Comparison of ENCODE assay signal across 12 cellular contexts in the genomic region with DNA sequence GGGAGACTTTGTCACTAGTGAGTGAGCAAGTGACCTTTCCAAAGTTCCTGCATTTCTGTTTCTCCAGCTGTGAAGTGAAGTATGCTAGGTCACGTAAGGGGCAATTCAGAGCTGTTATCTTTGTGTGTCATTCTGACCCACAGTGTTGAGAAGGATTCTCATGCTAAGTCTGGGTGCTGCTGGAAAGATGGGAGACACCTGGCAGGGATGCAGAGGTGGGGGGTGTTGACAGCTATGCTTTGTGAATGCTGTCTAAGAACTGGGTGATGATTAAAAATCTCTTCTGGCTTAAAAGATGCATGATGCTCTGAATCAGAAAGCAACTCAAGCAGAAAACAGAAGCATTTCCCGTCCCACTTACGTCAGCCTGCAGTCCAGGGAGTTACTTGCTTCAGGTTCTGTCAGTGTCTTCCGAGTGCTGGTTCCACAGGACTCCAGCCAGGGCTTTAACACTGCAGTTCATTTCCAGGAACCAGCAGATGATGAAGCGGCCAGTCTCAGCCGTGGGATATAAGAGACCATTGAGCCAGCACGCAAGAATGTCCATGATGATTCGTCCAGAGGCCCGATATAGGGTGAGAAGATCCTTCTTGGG. TPM values are rescaled to one million over a fixed set of nuclear protein-coding genes. Genes with fewer than 3 reads are reported as not detected.
DNase-seq lines count a peak whose midpoint lies in the region; ATAC-seq and TF ChIP-seq lines count a peak whose summit lies in the region.
"Had no signal": no experiment of that assay in that cellular context is flagged by ENCODE, and none has a peak within 500 bp of the region (broad histone marks: within the 10 kb centered on the region; RNA-seq: fewer than 3 reads in every experiment).

No MANE protein-coding gene starts in this region.

- TF ChIP-seq CTCF in cardiac muscle cell (IDR thresholded peaks at IDR 0.05; ENCODE audit: low read depth, low read length) (no peak), RWPE2 (IDR thresholded peaks at IDR 0.05; ENCODE audit: poor library complexity, severe bottlenecking) (no peak), fibroblast of villous mesenchyme (IDR thresholded peaks at IDR 0.05; ENCODE audit: insufficient read depth, low read depth, low read length) (no peak), smooth muscle cell (IDR thresholded peaks at IDR 0.05; ENCODE audit: borderline replicate concordance, insufficient read depth, poor library complexity, severe bottlenecking) (no peak), lower lobe of right lung (IDR thresholded peaks at IDR 0.05) (no peak)

- H3K4me3 ChIP-seq in cardiac muscle cell (no peak overlapping the region), RWPE2 (ENCODE audit: severe bottlenecking) (no peak overlapping the region), fibroblast of villous mesenchyme (ENCODE audit: low read depth, low read length) (no peak overlapping the region), smooth muscle cell (no peak overlapping the region), lower lobe of right lung (no peak overlapping the region)

- intact Hi-C loops in Right ventricle myocardium inferior (cut with DNase I) (no loop called here), lower lobe of right lung (cut with DNase I) (no loop called here)

- no peaks in the 10 kb centered on the region for H3K27me3 ChIP-seq in cardiac muscle cell
- no peaks in the 10 kb centered on the region for H3K27me3 ChIP-seq in RWPE2 (ENCODE audit: insufficient read depth, poor library complexity, severe bottlenecking)
- H3K27me3 ChIP-seq in smooth muscle cell (ENCODE audit: low read depth), result no peaks in the 10 kb centered on the region
- no peaks in the 10 kb centered on the region for H3K27me3 ChIP-seq in lower lobe of right lung (ENCODE audit: low read depth)

- no peak overlapping the region for H3K9ac ChIP-seq in smooth muscle cell (ENCODE audit: low read depth)

- ATAC-seq in Right ventricle myocardium inferior (no peak), RWPE2 (ENCODE audit: low read depth) (no peak), lower lobe of right lung (no peak)

- H3K4me2 ChIP-seq in smooth muscle cell, result peak overlapping the region; percentile 34

- H3K9me3 ChIP-seq in cardiac muscle cell (ENCODE audit: low read depth) (no peaks in the 10 kb centered on the region), RWPE2 (ENCODE audit: severe bottlenecking) (no peaks in the 10 kb centered on the region), smooth muscle cell (replicated peaks; ENCODE audit: low read depth) (no peaks in the 10 kb centered on the region), lower lobe of right lung (no peaks in the 10 kb centered on the region)

- no peak overlapping the region for H2AFZ ChIP-seq in smooth muscle cell (ENCODE audit: low read depth)

- 37% methylated on average over 9 of the region's 9 CpGs for WGBS in smooth muscle cell (ENCODE audit: low lambda C conversion rate)

- no peaks in the 10 kb centered on the region for H3K79me2 ChIP-seq in smooth muscle cell (ENCODE audit: low read depth)

- H3K36me3 ChIP-seq in cardiac muscle cell (peaks cover 8% of the 10 kb centered on the region), RWPE2 (ENCODE audit: low read depth) (peaks cover 51% of the 10 kb centered on the region), smooth muscle cell (ENCODE audit: low read depth) (peaks cover 8% of the 10 kb centered on the region), lower lobe of right lung (peaks cover 38% of the 10 kb centered on the region)

- peaks cover 27% of the 10 kb centered on the region for H3F3A ChIP-seq in smooth muscle cell (ENCODE audit: low read depth)

- no peaks in the 10 kb centered on the region for H4K20me1 ChIP-seq in smooth muscle cell (ENCODE audit: low read depth)

- H3K27ac ChIP-seq in cardiac muscle cell (peak overlapping the region; percentile 83), RWPE2 (ENCODE audit: poor library complexity, severe bottlenecking) (no peak overlapping the region), smooth muscle cell (ENCODE audit: low read depth) (peak overlapping the region; percentile 80), lower lobe of right lung (no peak overlapping the region)

- H3K4me1 ChIP-seq in cardiac muscle cell (ENCODE audit: low read depth) (peaks cover 22% of the 10 kb centered on the region), RWPE2 (ENCODE audit: insufficient read depth, poor library complexity, severe bottlenecking) (peaks cover 9% of the 10 kb centered on the region), smooth muscle cell (ENCODE audit: low read depth) (no peaks in the 10 kb centered on the region), lower lobe of right lung (peaks cover 16% of the 10 kb centered on the region)

- DNase-seq in cardiac muscle cell (ENCODE audit: low read depth in 1 of 2, low spot score in 1 of 2) (peak; percentile 40 to 85), Right ventricle myocardium inferior (ENCODE audit: missing footprints) (no peak), RWPE2 (ENCODE audit: low spot score) (peak; percentile 68), fibroblast of villous mesenchyme (ENCODE audit: low read depth) (peak; percentile 71), smooth muscle cell (lab: John Stamatoyannopoulos, UW; ENCODE audit: unreplicated experiment) (no peak), lower lobe of right lung (no peak), Ammon's horn (ENCODE audit: low spot score) (no peak), NCI-H748 treated with DMSO at 0.1 percent for 48 hours (lab: John Stamatoyannopoulos, UW) (no peak)
- DNase-seq: GDM1; glutamatergic neuron; NCI-H2171; stimulated activated CD4-positive, alpha-beta T cell treated with anti-CD3 and anti-CD28 coated beads, Interleukin-4, amount 100 ng/mL, for 1 hour had no signal

RNA-seq across cellular contexts. Expression of a gene that starts 30.9 kb away (rescaled TPM):
- total RNA-seq in cardiac muscle cell, result 32.6 and 82.4 TPM in 2 replicates
- polyA plus RNA-seq in cardiac muscle cell, result 50.3 and 97.9 TPM in 2 replicates
- 23.1 TPM for total RNA-seq in Right ventricle myocardium inferior
- 48.0 and 61.7 TPM in 2 replicates for total RNA-seq in fibroblast of villous mesenchyme
- 59.3 and 62.1 TPM in 2 replicates for total RNA-seq in smooth muscle cell
- polyA plus RNA-seq in smooth muscle cell, result 46.5 and 76.4 TPM in 2 replicates
- 71.9 TPM for total RNA-seq in lower lobe of right lung

RNA-seq across cellular contexts. Expression of a gene that starts 49.7 kb away (rescaled TPM):
- total RNA-seq in cardiac muscle cell, result 13.0 and 13.2 TPM in 2 replicates
- 4.7 and 6.2 TPM in 2 replicates for polyA plus RNA-seq in cardiac muscle cell
- total RNA-seq in Right ventricle myocardium inferior, result 9.6 TPM
- 24.2 TPM in 2 replicates for total RNA-seq in fibroblast of villous mesenchyme
- 16.7 and 20.0 TPM in 2 replicates for total RNA-seq in smooth muscle cell
- polyA plus RNA-seq in smooth muscle cell, result 8.2 and 10.2 TPM in 2 replicates
- total RNA-seq in lower lobe of right lung, result 28.0 TPM

Comparison
In these comparisons a context has a peak if more than half of its experiments do, and no peak if none do; other contexts are left out.
1. DNase-seq: peak in cardiac muscle cell (2 of 2), RWPE2 (single experiment) and fibroblast of villous mesenchyme (single experiment); none in Right ventricle myocardium inferior (single experiment), smooth muscle cell (single experiment), lower lobe of right lung (single experiment), Ammon's horn (single experiment) and NCI-H748 treated with DMSO at 0.1 percent for 48 hours (single experiment).
2. H3K27ac ChIP-seq: peak in cardiac muscle cell (single experiment) and smooth muscle cell (single experiment); none in RWPE2 (single experiment) and lower lobe of right lung (single experiment).